In genomic region chr5:132673939-132674630, GRCh38 we compare ENCODE assay signal across 12 cellular contexts. TPM values are rescaled to one million over a fixed set of nuclear protein-coding genes. Genes with fewer than 3 reads are reported as not detected.
A peak's percentile ranks its signal among the peaks of the same experiment; 100 is the strongest.
DNase-seq lines count a peak whose midpoint lies in the region; ATAC-seq and TF ChIP-seq lines count a peak whose summit lies in the region.
"Had no signal": no experiment of that assay in that cellular context is flagged by ENCODE, and none has a peak within 500 bp of the region (broad histone marks: within the 10 kb centered on the region; RNA-seq: fewer than 3 reads in every experiment).

IL4 (plus strand) TSS chr5:132673989; CDS start chr5:132674051, 62 bp downstream.

- H2AFZ ChIP-seq in fibroblast of lung (ENCODE audit: low read length) (peak within 1 kb of the TSS; percentile 75), neural progenitor cell (replicated peaks) (no peak within 1 kb of the TSS)

- no peaks in the 10 kb centered on the region for H3F3A ChIP-seq in neural progenitor cell (ENCODE audit: low read depth)

- peak within 1 kb of the TSS; percentile 76 for H3K27ac Mint-ChIP-seq in activated naive CD8-positive, alpha-beta T cell
- no peak within 1 kb of the TSS for H3K27ac Mint-ChIP-seq in activated naive CD8-positive, alpha-beta T cell treated with anti-CD3 and anti-CD28 coated beads for 36 hours
- H3K27ac Mint-ChIP-seq in neural progenitor cell = no peak within 1 kb of the TSS

- peak within 1 kb of the TSS; percentile 44 for H3K4me3 Mint-ChIP-seq in activated naive CD8-positive, alpha-beta T cell
- no peak within 1 kb of the TSS for H3K4me3 Mint-ChIP-seq in activated naive CD8-positive, alpha-beta T cell treated with anti-CD3 and anti-CD28 coated beads for 36 hours
- H3K4me3 Mint-ChIP-seq in neural progenitor cell = no peak within 1 kb of the TSS

- peak within 1 kb of the TSS; percentile 81 for H3K27ac ChIP-seq in fibroblast of lung (ENCODE audit: insufficient read depth, low read length)
- peak within 1 kb of the TSS; percentile 71 for H3K27ac ChIP-seq in upper lobe of right lung
- H3K27ac ChIP-seq in neural progenitor cell = no peak within 1 kb of the TSS
- H3K27ac ChIP-seq: BLaER1 treated with 17β-estradiol and CSF1 and Interleukin-3, amounts not matched to agents 10 nM and 100 nM; neutrophil had no signal

- H3K4me1 Mint-ChIP-seq in activated naive CD8-positive, alpha-beta T cell (ENCODE audit: low read depth) = peaks cover 6% of the 10 kb centered on the region
- peaks cover 20% of the 10 kb centered on the region for H3K4me1 Mint-ChIP-seq in activated naive CD8-positive, alpha-beta T cell treated with anti-CD3 and anti-CD28 coated beads for 36 hours
- peaks cover 8% of the 10 kb centered on the region for H3K4me1 Mint-ChIP-seq in neural progenitor cell

- TF ChIP-seq CTCF in fibroblast of lung (conservative IDR thresholded peaks at IDR 0.05 in 1 of 2, IDR thresholded peaks at IDR 0.05 in 1 of 2; ENCODE audit: low read depth in 1 of 2, low read length in 2 of 2) (no peak), upper lobe of right lung (IDR thresholded peaks at IDR 0.05) (no peak), GM20000 (IDR thresholded peaks at IDR 0.05; ENCODE audit: extremely low read depth, missing control alignments) (no peak), neural progenitor cell (IDR thresholded peaks at IDR 0.05) (no peak)

- H3K4me1 ChIP-seq in fibroblast of lung (ENCODE audit: control insufficient read depth, extremely low read depth, insufficient read depth, low read length) (peaks cover 21% of the 10 kb centered on the region), upper lobe of right lung (peaks cover 18% of the 10 kb centered on the region), neural progenitor cell (no peaks in the 10 kb centered on the region)
- H3K4me1 ChIP-seq: BLaER1 treated with 17β-estradiol and CSF1 and Interleukin-3, amounts not matched to agents 10 nM and 100 nM had no signal

- H3K36me3 Mint-ChIP-seq in activated naive CD8-positive, alpha-beta T cell = no peaks in the 10 kb centered on the region
- H3K36me3 Mint-ChIP-seq in activated naive CD8-positive, alpha-beta T cell treated with anti-CD3 and anti-CD28 coated beads for 36 hours = no peaks in the 10 kb centered on the region
- H3K36me3 Mint-ChIP-seq in neural progenitor cell = no peaks in the 10 kb centered on the region

- peak within 1 kb of the TSS; percentile 27 for H3K9ac ChIP-seq in fibroblast of lung (ENCODE audit: insufficient read depth, low read length)
- no peak within 1 kb of the TSS for H3K9ac ChIP-seq in neural progenitor cell
- H3K9ac ChIP-seq: BLaER1 treated with 17β-estradiol and CSF1 and Interleukin-3, amounts not matched to agents 10 nM and 100 nM had no signal

- H3K27me3 ChIP-seq in fibroblast of lung (ENCODE audit: control insufficient read depth, insufficient read depth, low read length) (no peaks in the 10 kb centered on the region), upper lobe of right lung (no peaks in the 10 kb centered on the region), neural progenitor cell (no peaks in the 10 kb centered on the region)
- H3K27me3 ChIP-seq: BLaER1 treated with 17β-estradiol and CSF1 and Interleukin-3, amounts not matched to agents 10 nM and 100 nM; neutrophil had no signal

- no peak for DNase-seq in activated naive CD8-positive, alpha-beta T cell treated with anti-CD3 and anti-CD28 coated beads for 36 hours
- DNase-seq in fibroblast of lung (ENCODE audit: low read depth in 2 of 2) = no peak
- DNase-seq in upper lobe of right lung = no peak
- no peak for DNase-seq in GM20000 (ENCODE audit: low spot score)
- no peak for DNase-seq in neural progenitor cell (ENCODE audit: low spot score)
- no peak for DNase-seq in SHP77 (lab: John Stamatoyannopoulos, UW)
- DNase-seq: cortex of kidney, NCI-H1694 treated with DMSO at 0.1 percent for 48 hours had no signal

- peak within 1 kb of the TSS; percentile 73 for H3K4me2 ChIP-seq in fibroblast of lung (ENCODE audit: extremely low read depth, insufficient read depth, low read length)
- no peak within 1 kb of the TSS for H3K4me2 ChIP-seq in neural progenitor cell
- H3K4me2 ChIP-seq: BLaER1 treated with 17β-estradiol and CSF1 and Interleukin-3, amounts not matched to agents 10 nM and 100 nM had no signal

- H3K36me3 ChIP-seq in fibroblast of lung (ENCODE audit: control insufficient read depth, insufficient read depth, low read length) (no peaks in the 10 kb centered on the region), upper lobe of right lung (no peaks in the 10 kb centered on the region), neural progenitor cell (no peaks in the 10 kb centered on the region)
- H3K36me3 ChIP-seq: BLaER1 treated with 17β-estradiol and CSF1 and Interleukin-3, amounts not matched to agents 10 nM and 100 nM; neutrophil had no signal

- intact Hi-C loops in T-helper 1 cell treated with Interleukin-12 subunit alpha and Interleukin-12 subunit beta and Interleukin-4 antibody, amounts not matched to agents 30 ng/mL and 1 ng/mL, for 36 hours (cut with micrococcal nuclease) = no loop called here
- intact Hi-C loops in upper lobe of right lung (cut with DNase I) = no loop called here

- H3K9me3 Mint-ChIP-seq in activated naive CD8-positive, alpha-beta T cell (ENCODE audit: low read depth) = no peaks in the 10 kb centered on the region
- H3K9me3 Mint-ChIP-seq in activated naive CD8-positive, alpha-beta T cell treated with anti-CD3 and anti-CD28 coated beads for 36 hours = no peaks in the 10 kb centered on the region
- H3K9me3 Mint-ChIP-seq in neural progenitor cell = no peaks in the 10 kb centered on the region

- H3K9me3 ChIP-seq in fibroblast of lung (ENCODE audit: control insufficient read depth, insufficient read depth, low read depth, low read length) = no peaks in the 10 kb centered on the region
- H3K9me3 ChIP-seq in upper lobe of right lung = no peaks in the 10 kb centered on the region
- no peaks in the 10 kb centered on the region for H3K9me3 ChIP-seq in neural progenitor cell (ENCODE audit: low read depth)
- H3K9me3 ChIP-seq: neutrophil had no signal

- H4K20me1 ChIP-seq in fibroblast of lung (ENCODE audit: control insufficient read depth, extremely low read depth, insufficient read depth, low read length) (no peaks in the 10 kb centered on the region), neural progenitor cell (ENCODE audit: low read depth) (no peaks in the 10 kb centered on the region)
- H4K20me1 ChIP-seq: BLaER1 treated with 17β-estradiol and CSF1 and Interleukin-3, amounts not matched to agents 10 nM and 100 nM had no signal

- H3K79me2 ChIP-seq in fibroblast of lung (ENCODE audit: control insufficient read depth, insufficient read depth, low read length) (no peaks in the 10 kb centered on the region), neural progenitor cell (ENCODE audit: low read depth) (no peaks in the 10 kb centered on the region)

- H3K4me3 ChIP-seq in fibroblast of lung (replicated peaks in 1 of 4; ENCODE audit: control extremely low read depth in 1 of 4, insufficient read depth in 1 of 4, low read depth in 3 of 4, low read length in 4 of 4) = peak within 1 kb of the TSS in 1 of 4 experiments; percentile 26
- no peak within 1 kb of the TSS for H3K4me3 ChIP-seq in upper lobe of right lung
- no peak within 1 kb of the TSS for H3K4me3 ChIP-seq in neural progenitor cell
- H3K4me3 ChIP-seq: BLaER1 treated with 17β-estradiol and CSF1 and Interleukin-3, amounts not matched to agents 10 nM and 100 nM had no signal

- ATAC-seq in upper lobe of right lung = no peak

- H3K27me3 Mint-ChIP-seq in activated naive CD8-positive, alpha-beta T cell = no peaks in the 10 kb centered on the region
- no peaks in the 10 kb centered on the region for H3K27me3 Mint-ChIP-seq in activated naive CD8-positive, alpha-beta T cell treated with anti-CD3 and anti-CD28 coated beads for 36 hours
- peaks cover 3% of the 10 kb centered on the region for H3K27me3 Mint-ChIP-seq in neural progenitor cell (ENCODE audit: insufficient read depth, low read depth)

RNA-seq across cellular contexts. Expression of gene IL4, which starts in this region (rescaled TPM):
- not detected for total RNA-seq in activated naive CD8-positive, alpha-beta T cell treated with anti-CD3 and anti-CD28 coated beads for 36 hours
- total RNA-seq in T-helper 1 cell treated with Interleukin-12 subunit alpha and Interleukin-12 subunit beta and Interleukin-4 antibody, amounts not matched to agents 30 ng/mL and 1 ng/mL, for 36 hours = 12.7 and 12.8 TPM in 2 replicates
- total RNA-seq in fibroblast of lung = not detected in 2 replicates
- polyA plus RNA-seq in fibroblast of lung = not detected in 2 replicates
- polyA plus RNA-seq in fibroblast of lung (2012) = not detected in 2 replicates
- polyA minus RNA-seq in fibroblast of lung (ENCODE audit: low replicate concordance) = not detected in 2 replicates
- total RNA-seq in upper lobe of right lung = not detected
- total RNA-seq in neural progenitor cell (ENCODE audit: low replicate concordance) = not detected in 2 replicates

Comparison
In these comparisons a context has a peak if more than half of its experiments do, and no peak if none do; other contexts are left out.
1. RNA of gene IL4 (total RNA-seq): 12.7 to 12.8 TPM in T-helper 1 cell treated with Interleukin-12 subunit alpha and Interleukin-12 subunit beta and Interleukin-4 antibody, amounts not matched to agents 30 ng/mL and 1 ng/mL, for 36 hours; not detected in activated naive CD8-positive, alpha-beta T cell treated with anti-CD3 and anti-CD28 coated beads for 36 hours, not detected in fibroblast of lung, not detected in upper lobe of right lung (single experiment) and not detected in neural progenitor cell; every median in the first group is over 10 times any median in the second.